18 cellular contexts compared by ENCODE assay signal in the genomic region with DNA sequence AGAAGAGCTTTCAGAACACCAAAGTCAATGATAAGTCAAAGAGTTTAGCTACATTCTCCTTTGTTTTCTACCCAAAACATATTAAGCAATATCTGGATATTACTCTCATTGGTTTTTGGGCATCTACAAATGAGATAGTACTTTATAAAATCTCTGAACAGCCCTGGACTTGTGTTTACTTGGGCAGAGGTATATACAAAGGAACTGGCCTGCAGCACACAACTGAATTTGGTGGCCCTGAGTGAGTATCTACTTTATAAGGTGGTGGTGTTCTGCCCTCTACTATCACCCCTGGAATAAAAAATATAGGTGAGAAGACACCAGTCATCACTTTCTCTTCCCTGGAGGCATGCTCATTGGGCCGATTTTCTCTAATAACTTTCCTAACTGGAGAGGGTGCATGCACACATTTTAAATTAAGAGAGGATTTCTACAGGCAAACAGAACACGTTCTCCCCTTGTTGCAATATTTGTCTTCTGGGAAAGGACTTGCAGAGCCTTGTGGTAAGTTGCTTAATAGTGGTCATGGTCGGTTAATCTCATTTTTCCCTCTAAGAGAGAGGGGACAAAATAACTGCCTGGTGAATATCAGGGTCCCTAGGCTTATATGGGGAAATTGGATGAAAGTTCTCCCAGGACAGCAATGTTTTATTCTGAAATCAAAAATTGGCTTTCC.
"Had no signal": no experiment of that assay in that cellular context is flagged by ENCODE, and none has a peak within 500 bp of the region (broad histone marks: within the 10 kb centered on the region; RNA-seq: fewer than 3 reads in every experiment).

No MANE protein-coding gene starts in this region.

- H3K9me3 Mint-ChIP-seq: activated B cell treated with CpG ODN at 0.5 μM for 24 hours; brain; central memory CD8-positive, alpha-beta T cell; neural progenitor cell; stimulated activated effector memory CD8-positive, alpha-beta T cell treated with anti-CD3 and anti-CD28 coated beads, Interleukin-12 subunit alpha, Interleukin-12 subunit beta, amount 100 ng/mL, for 72 hours had no signal

- H3K4me3 ChIP-seq: coronary artery, gastroesophageal sphincter, heart right ventricle, neural progenitor cell, ovary, thyroid gland had no signal

- H3K4me1 Mint-ChIP-seq: brain; central memory CD8-positive, alpha-beta T cell; stimulated activated effector memory CD8-positive, alpha-beta T cell treated with anti-CD3 and anti-CD28 coated beads, Interleukin-12 subunit alpha, Interleukin-12 subunit beta, amount 100 ng/mL, for 72 hours had no signal

- H3K4me3 Mint-ChIP-seq: activated B cell treated with CpG ODN at 0.5 μM for 24 hours; activated CD8-positive, alpha-beta T cell treated with anti-CD3 and anti-CD28 coated beads, Interleukin-2, amount 10 ng/mL, durations not matched to agents 7 days and 5 days; activated naive CD8-positive, alpha-beta T cell; brain; central memory CD8-positive, alpha-beta T cell; neural progenitor cell; stimulated activated effector memory CD8-positive, alpha-beta T cell treated with anti-CD3 and anti-CD28 coated beads, Interleukin-12 subunit alpha, Interleukin-12 subunit beta, amount 100 ng/mL, for 72 hours had no signal

- DNase-seq: activated B cell treated with CpG ODN at 0.5 μM for 24 hours; activated CD4-positive, alpha-beta T cell treated with anti-CD3 and anti-CD28 coated beads for 48 hours; activated CD8-positive, alpha-beta memory T cell treated with anti-CD3 and anti-CD28 coated beads, Interleukin-2, amount 50 U/mL, for 4 hours; activated CD8-positive, alpha-beta T cell treated with anti-CD3 and anti-CD28 coated beads, Interleukin-2, amount 10 ng/mL, durations not matched to agents 7 days and 5 days; activated gamma-delta T cell treated with Interleukin-2 at 50 U/mL for 16 hours; effector CD8-positive, alpha-beta T cell; heart right ventricle; left cardiac atrium; ovary; stimulated activated CD4-positive, alpha-beta T cell treated with anti-CD3 and anti-CD28 coated beads, Interleukin-12 subunit alpha, Interleukin-12 subunit beta, amount 100 ng/mL, for 4 hours; thyroid gland had no signal

- H3K36me3 Mint-ChIP-seq: activated naive CD8-positive, alpha-beta T cell; brain; neural progenitor cell; stimulated activated effector memory CD8-positive, alpha-beta T cell treated with anti-CD3 and anti-CD28 coated beads, Interleukin-12 subunit alpha, Interleukin-12 subunit beta, amount 100 ng/mL, for 72 hours had no signal

- ATAC-seq: activated CD8-positive, alpha-beta T cell treated with anti-CD3 and anti-CD28 coated beads, Interleukin-2, amount 10 ng/mL, durations not matched to agents 7 days and 5 days; gastroesophageal sphincter; heart right ventricle; stimulated activated effector memory CD8-positive, alpha-beta T cell treated with anti-CD3 and anti-CD28 coated beads, Interleukin-12 subunit alpha, Interleukin-12 subunit beta, amount 100 ng/mL, for 72 hours had no signal

- H3K27ac Mint-ChIP-seq: activated B cell treated with CpG ODN at 0.5 μM for 24 hours; activated CD8-positive, alpha-beta T cell treated with anti-CD3 and anti-CD28 coated beads, Interleukin-2, amount 10 ng/mL, durations not matched to agents 7 days and 5 days; activated naive CD8-positive, alpha-beta T cell; brain; neural progenitor cell; stimulated activated effector memory CD8-positive, alpha-beta T cell treated with anti-CD3 and anti-CD28 coated beads, Interleukin-12 subunit alpha, Interleukin-12 subunit beta, amount 100 ng/mL, for 72 hours had no signal
